ENCODE assay signal across 12 cellular contexts in genomic region chr6:136586295-136586694, GRCh38. TPM values are rescaled to one million over a fixed set of nuclear protein-coding genes. Genes with fewer than 3 reads are reported as not detected.
DNase-seq lines count a peak whose midpoint lies in the region; ATAC-seq, FAIRE-seq and TF ChIP-seq lines count a peak whose summit lies in the region.
"Had no signal": no experiment of that assay in that cellular context is flagged by ENCODE, and none has a peak within 500 bp of the region (broad histone marks: within the 10 kb centered on the region; RNA-seq: fewer than 3 reads in every experiment).

No MANE protein-coding gene starts in this region.

- WGBS in H1 (ENCODE audit: extremely low coverage in 1 of 2, insufficient coverage in 1 of 2, insufficient read length in 1 of 2, insufficient replicate concordance in 2 of 2, low coverage in 1 of 2, low lambda C conversion rate in 2 of 2, missing lambda C conversion rate in 1 of 2), 2 experiments = 87% methylated on average over 4 of the region's 4 CpGs; no CpG with 5 or more reads in 1 of the 2 experiments

- no peak overlapping the region for H2BK5ac ChIP-seq in H1 (ENCODE audit: low read depth, low read length)

- H4K8ac ChIP-seq in H1 (ENCODE audit: extremely low read depth, insufficient read depth, low read length) = no peak overlapping the region

- no peak overlapping the region for H3K56ac ChIP-seq in H1 (replicated peaks; ENCODE audit: insufficient read length, low read depth, low read length)

- H4K91ac ChIP-seq in H1 (replicated peaks; ENCODE audit: insufficient read length, low read length) = no peak overlapping the region

- no peak for TF ChIP-seq POLR2A in H1 (IDR thresholded peaks at IDR 0.05; ENCODE audit: control extremely low read depth in 1 of 2, low read depth in 2 of 2, low read length in 2 of 2)

- DNase-seq in NCI-H226 = peak; percentile 87
- no peak for DNase-seq in H1 (ENCODE audit: low read depth in 1 of 2, low spot score in 2 of 2)
- peak; percentile 89 for DNase-seq in non-pigmented ciliary epithelial cell (ENCODE audit: low read depth)
- DNase-seq in iPS-NIHi7 (ENCODE audit: extremely low spot score) = no peak
- DNase-seq in HUDEP-2 (lab: John Stamatoyannopoulos, UW; ENCODE audit: unreplicated experiment in 76 of 76) = no peak
- no peak for DNase-seq in activated CD8-positive, alpha-beta memory T cell treated with anti-CD3 and anti-CD28 coated beads, Interleukin-2, amount 50 U/mL, for 4 hours
- DNase-seq: CD4-positive, CD25-positive, alpha-beta regulatory T cell; effector CD4-positive, alpha-beta T cell; NCI-H187; SIG-M5 had no signal

- no peaks in the 10 kb centered on the region for H3K79me1 ChIP-seq in H1 (ENCODE audit: low read depth, low read length)

- TF ChIP-seq CTCF in H1 (IDR thresholded peaks at IDR 0.05; ENCODE audit: control extremely low read depth in 1 of 3, insufficient read depth in 1 of 3, low read depth in 1 of 3, low read length in 3 of 3) = no peak

- H2BK15ac ChIP-seq in H1 (ENCODE audit: low read length) = no peak overlapping the region

- H2BK12ac ChIP-seq in H1 (ENCODE audit: low read depth, low read length) = no peak overlapping the region

- no peak overlapping the region for H3K4me2 ChIP-seq in H1 (ENCODE audit: insufficient read depth in 1 of 2, low read depth in 2 of 2, low read length in 2 of 2)

- peaks cover 5 to 12% of the 10 kb centered on the region in 2 experiments for H3K9me3 ChIP-seq in H1 (ENCODE audit: insufficient read depth in 2 of 2, low read depth in 1 of 2, low read length in 1 of 2)

- H2BK20ac ChIP-seq in H1 (ENCODE audit: low read length) = no peak overlapping the region

- H3K23me2 ChIP-seq in H1 (ENCODE audit: low read depth, low read length) = no peaks in the 10 kb centered on the region

- ATAC-seq in HG03039 (IDR thresholded peaks at IDR 0.05; ENCODE audit: unreplicated experiment) = no peak

- no peak for FAIRE-seq in H1 (lab: Jason Lieb, UNC)

- CTCF ChIA-PET in H1 (lab: Charles Lee; ENCODE audit: partially characterized antibody) = interaction anchor here (0.8 kb wide), 1 partner anchor 8 kb away, joined by 3 read pairs; no protein-coding TSS in a partner anchor

- no peak for TF ChIP-seq EP300 in H1 (IDR thresholded peaks at IDR 0.05; ENCODE audit: borderline replicate concordance in 1 of 2, low read depth in 2 of 2, low read length in 2 of 2)

- H3K4me3 ChIP-seq in ACC112 (ENCODE audit: low read depth, low read length) (no peak overlapping the region), H1 (ENCODE audit: extremely low read depth in 1 of 4, insufficient read depth in 2 of 4, low read depth in 3 of 4, low read length in 4 of 4) (no peak overlapping the region)

- H3K4me1 ChIP-seq in ACC112 (ENCODE audit: control insufficient read depth, insufficient read depth, low read length, unreplicated experiment) (peaks cover 21% of the 10 kb centered on the region), H1 (replicated peaks in 1 of 4; ENCODE audit: control insufficient read depth in 3 of 4, insufficient read depth in 4 of 4, low read length in 3 of 4) (peaks cover 2 to 14% (median 6%) of the 10 kb centered on the region in 4 experiments; a peak in 5 of 7 replicates)

- no peaks in the 10 kb centered on the region for H3K27me3 ChIP-seq in ACC112 (ENCODE audit: insufficient read depth, low read length)
- H3K27me3 ChIP-seq in H1 (replicated peaks in 1 of 4; ENCODE audit: control insufficient read depth in 3 of 4, extremely low read depth in 1 of 4, insufficient read depth in 3 of 4, low read length in 3 of 4) = no peaks in the 10 kb centered on the region

- no peak for TF ChIP-seq RAD21 in H1 (IDR thresholded peaks at IDR 0.05 in 1 of 2, conservative IDR thresholded peaks at IDR 0.05 in 1 of 2; ENCODE audit: low read depth in 2 of 2, low read length in 2 of 2)

- no peaks in the 10 kb centered on the region for H4K20me1 ChIP-seq in H1 (replicated peaks in 1 of 2; ENCODE audit: control insufficient read depth in 1 of 2, insufficient read depth in 2 of 2, low read length in 2 of 2)

- H4K5ac ChIP-seq in H1 (ENCODE audit: insufficient read length, low read depth, low read length) = no peak overlapping the region

- H3K23ac ChIP-seq in H1 (ENCODE audit: insufficient read length) = no peak overlapping the region

- H3K27ac ChIP-seq in ACC112 (ENCODE audit: low read depth, low read length) (peak overlapping the region; percentile 85), H1 (ENCODE audit: low read depth, low read length) (no peak overlapping the region)

- POLR2A ChIA-PET in H1 (lab: Charles Lee; ENCODE audit: partially characterized antibody) = no interaction called here

- H3K79me2 ChIP-seq in ACC112 (ENCODE audit: control insufficient read depth, insufficient read depth, low read length, unreplicated experiment) (no peaks in the 10 kb centered on the region), H1 (ENCODE audit: control insufficient read depth in 1 of 2, insufficient read depth in 2 of 2, low read length in 2 of 2) (no peaks in the 10 kb centered on the region)

- peak overlapping the region; percentile 58 for H3K4ac ChIP-seq in H1 (replicated peaks; ENCODE audit: insufficient read length, low read depth, low read length)

- H2AFZ ChIP-seq in ACC112 (ENCODE audit: low read length, unreplicated experiment) = no peak overlapping the region
- H2AFZ ChIP-seq in H1 (ENCODE audit: low read length) = no peak overlapping the region

- no peak overlapping the region for H3K18ac ChIP-seq in H1 (ENCODE audit: extremely low read depth, low read length)

- H2AK5ac ChIP-seq in H1 (ENCODE audit: low read depth, low read length) = no peak overlapping the region

- no peak overlapping the region for H3K9ac ChIP-seq in H1 (replicated peaks in 1 of 4; ENCODE audit: extremely low read depth in 1 of 4, low read depth in 3 of 4, low read length in 3 of 4)

- no peak overlapping the region for H2BK120ac ChIP-seq in H1 (replicated peaks; ENCODE audit: low read depth, low read length)

- no peak overlapping the region for H3K14ac ChIP-seq in H1 (ENCODE audit: insufficient read length)

- H3K36me3 ChIP-seq in ACC112 (ENCODE audit: insufficient read depth, low read length) (peaks cover 6% of the 10 kb centered on the region; the same call in 1 of the 2 replicates), H1 (ENCODE audit: control insufficient read depth in 2 of 4, insufficient read depth in 4 of 4, low read length in 3 of 4) (no peaks in the 10 kb centered on the region)

TF ChIP-seq in H1, 55 proteins besides CTCF, POLR2A, EP300 and RAD21:
- TF ChIP-seq TCF12 (IDR thresholded peaks at IDR 0.05; ENCODE audit: low read depth, low read length) (no peak), E2F6 (IDR thresholded peaks at IDR 0.05) (no peak), CTBP2 (IDR thresholded peaks at IDR 0.05; ENCODE audit: borderline replicate concordance, insufficient read depth, insufficient read length, low read length) (no peak), KDM5A (IDR thresholded peaks at IDR 0.05; ENCODE audit: low read length) (no peak), CHD1 (IDR thresholded peaks at IDR 0.05; ENCODE audit: low read depth, low read length) (no peak), PHF8 (conservative IDR thresholded peaks at IDR 0.05; ENCODE audit: low read depth, low read length) (no peak), SRF (IDR thresholded peaks at IDR 0.05; ENCODE audit: low read depth, low read length) (no peak)
TF ChIP-seq in H1: peak in this region for 0.

RNA-seq across cellular contexts. Expression of gene MAP7, which starts 36.1 kb away (rescaled TPM):
- 66.9 and 67.0 TPM in 2 replicates for total RNA-seq in H1 (2021; fragmentation: NEBNext Ultra II Directional; extraction: Animal tissue kit (Norgen Biotek cat#: 25700))
- 13.5 and 15.0 TPM in 2 replicates for polyA plus RNA-seq in H1 (2011; rRNA removed)
- 20.4 TPM for polyA plus RNA-seq in H1 (2011; cell fraction: cytosol; rRNA removed)
- 32.0 TPM for polyA plus RNA-seq in H1 (2011; cell fraction: nucleus; rRNA removed)
- 41.9 to 51.0 TPM (median 46.3 TPM) in 4 replicates for polyA plus RNA-seq in H1 (2012, experiment 1 of 2)
- polyA plus RNA-seq in H1 (2012, experiment 2 of 2) = 6.3 TPM
- 52.7 TPM for polyA plus RNA-seq in H1 (2013, experiment 1 of 2)
- polyA plus RNA-seq in H1 (2013, experiment 2 of 2) = 52.0 TPM
- 17.3 and 17.8 TPM in 2 replicates for polyA minus RNA-seq in H1 (2011; rRNA and poly(A)+ RNA removed)
- polyA minus RNA-seq in H1 (2011; cell fraction: cytosol; rRNA and poly(A)+ RNA removed) = 17.9 TPM
- 25.5 TPM for polyA minus RNA-seq in H1 (2011; cell fraction: nucleus; rRNA and poly(A)+ RNA removed)

Comparison
In these comparisons a context has a peak if more than half of its experiments do, and no peak if none do; other contexts are left out.
1. DNase-seq: peak in NCI-H226 (single experiment) and non-pigmented ciliary epithelial cell (single experiment); none in H1 (0 of 2), iPS-NIHi7 (single experiment), HUDEP-2 (0 of 76) and activated CD8-positive, alpha-beta memory T cell treated with anti-CD3 and anti-CD28 coated beads, Interleukin-2, amount 50 U/mL, for 4 hours (single experiment).